ENCODE assay signal across 8 cellular contexts in the genomic region with DNA sequence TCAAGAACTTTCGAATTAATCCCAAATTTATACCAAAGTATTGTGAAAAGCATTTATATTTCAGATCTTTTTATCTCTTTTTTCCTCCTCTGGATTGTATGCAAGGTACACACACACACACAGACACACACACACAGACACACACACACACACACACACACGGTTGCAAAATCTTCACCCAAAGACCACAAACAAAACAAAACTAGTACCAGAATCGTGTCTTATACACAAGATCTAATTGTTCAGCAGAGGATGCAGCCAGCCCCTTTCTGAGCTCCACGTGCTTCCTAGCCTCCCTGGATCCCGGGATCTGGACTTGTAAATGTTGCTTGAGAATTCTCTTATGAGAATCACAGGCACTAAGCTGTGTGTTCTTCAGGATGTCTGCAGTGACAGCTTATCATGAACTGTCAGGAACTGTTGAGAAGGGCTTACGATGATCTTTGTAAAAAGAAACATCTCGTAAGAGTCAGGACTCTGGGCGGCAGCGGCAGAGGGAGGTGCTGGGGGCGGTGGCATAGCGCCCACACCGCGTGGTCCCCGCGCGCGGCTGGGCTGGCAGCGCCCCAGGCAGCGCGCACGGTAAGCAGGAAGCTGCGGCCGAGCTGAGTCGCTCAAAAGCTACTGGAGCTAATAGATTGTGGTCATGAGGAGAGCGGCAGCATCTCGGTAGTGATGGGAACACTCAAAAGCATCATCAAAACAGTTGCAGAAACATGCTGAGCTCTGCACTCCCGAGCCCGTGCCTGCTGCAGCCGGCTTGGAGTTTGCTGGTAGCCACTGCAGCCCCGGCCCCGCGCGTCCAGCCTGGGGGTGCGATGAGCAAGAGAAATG.
A peak's percentile ranks its signal among the peaks of the same experiment; 100 is the strongest.
DNase-seq lines count a peak whose midpoint lies in the region; ATAC-seq and TF ChIP-seq lines count a peak whose summit lies in the region.

No MANE protein-coding gene starts in this region.

- H3K36me3 Mint-ChIP-seq in natural killer cell: no peaks in the 10 kb centered on the region

- peaks cover 0 to 2% of the 10 kb centered on the region in 2 donors for H3K27me3 Mint-ChIP-seq in natural killer cell (ENCODE audit: low read depth in 2 of 2)

- H3K4me1 Mint-ChIP-seq in natural killer cell: peaks cover 30 to 38% of the 10 kb centered on the region in 2 donors

- H3K9me3 ChIP-seq in sigmoid colon: no peaks in the 10 kb centered on the region

- H3K4me3 Mint-ChIP-seq in natural killer cell: peak overlapping the region; percentile 61

- H3K4me3 ChIP-seq in epithelial cell of proximal tubule (ENCODE audit: low read depth, low read length): peak overlapping the region; percentile 26
- H3K4me3 ChIP-seq in sigmoid colon: peak overlapping the region in 2 of 4 donors; percentile 36 to 42

- no peaks in the 10 kb centered on the region for H3K9me3 Mint-ChIP-seq in natural killer cell

- H3K27me3 ChIP-seq in sigmoid colon: peaks cover 0 to 57% (median 17%) of the 10 kb centered on the region in 3 donors

- H3K4me1 ChIP-seq in sigmoid colon: peaks cover 0 to 8% (median 4%) of the 10 kb centered on the region in 4 donors

- intact Hi-C loops in natural killer cell (cut with micrococcal nuclease): loop anchor here (1.0 to 2.0 kb wide), 5 partner anchors 33 to 278 kb away; partner anchors contain the start of gene GATA3
- intact Hi-C loops in sigmoid colon (cut with DNase I): no loop called here

- no peak overlapping the region for H3K27ac ChIP-seq in sigmoid colon

- peak overlapping the region; percentile 73 to 89 for H3K27ac Mint-ChIP-seq in natural killer cell

- DNase-seq in GM03348 (ENCODE audit: low spot score): peak; percentile 44
- DNase-seq in H4 (ENCODE audit: low spot score): peak; percentile 77
- DNase-seq in NCI-H1105 (lab: John Stamatoyannopoulos, UW): peak; percentile 18
- peak; percentile 89 for DNase-seq in activated CD8-positive, alpha-beta memory T cell treated with anti-CD3 and anti-CD28 coated beads, Interleukin-2, amount 50 U/mL, for 48 hours
- DNase-seq in epithelial cell of proximal tubule (ENCODE audit: low read depth): no peak
- peak; percentile 84 for DNase-seq in natural killer cell
- DNase-seq in stimulated activated naive CD4-positive, alpha-beta T cell treated with Interleukin-2 at 50 U/mL for 16 hours (lab: John Stamatoyannopoulos, UW): peak; percentile 82
- DNase-seq in sigmoid colon: no peak

- WGBS in sigmoid colon, 2 donors: 2 to 5% methylated on average over 34 of the region's 34 CpGs

- no peak for TF ChIP-seq POLR2A in sigmoid colon (IDR thresholded peaks at IDR 0.05)

- ATAC-seq in natural killer cell: peak; percentile 89 to 96 (median 96)

- TF ChIP-seq CTCF in epithelial cell of proximal tubule (conservative IDR thresholded peaks at IDR 0.05; ENCODE audit: low read depth, low read length) (no peak), natural killer cell (IDR thresholded peaks at IDR 0.05) (no peak), sigmoid colon (IDR thresholded peaks at IDR 0.05) (no peak)

- TF ChIP-seq EP300 in sigmoid colon (IDR thresholded peaks at IDR 0.05): no peak

- no peaks in the 10 kb centered on the region for H3K36me3 ChIP-seq in sigmoid colon

Comparison
In these comparisons a context has a peak if more than half of its experiments do, and no peak if none do; other contexts are left out.
1. DNase-seq: peak in GM03348 (single experiment), H4 (single experiment), NCI-H1105 (single experiment), activated CD8-positive, alpha-beta memory T cell treated with anti-CD3 and anti-CD28 coated beads, Interleukin-2, amount 50 U/mL, for 48 hours (single experiment), natural killer cell (single experiment) and stimulated activated naive CD4-positive, alpha-beta T cell treated with Interleukin-2 at 50 U/mL for 16 hours (single experiment); none in epithelial cell of proximal tubule (single experiment) and sigmoid colon (single experiment).